ENCODE assay signal across 10 cellular contexts in the genomic region with DNA sequence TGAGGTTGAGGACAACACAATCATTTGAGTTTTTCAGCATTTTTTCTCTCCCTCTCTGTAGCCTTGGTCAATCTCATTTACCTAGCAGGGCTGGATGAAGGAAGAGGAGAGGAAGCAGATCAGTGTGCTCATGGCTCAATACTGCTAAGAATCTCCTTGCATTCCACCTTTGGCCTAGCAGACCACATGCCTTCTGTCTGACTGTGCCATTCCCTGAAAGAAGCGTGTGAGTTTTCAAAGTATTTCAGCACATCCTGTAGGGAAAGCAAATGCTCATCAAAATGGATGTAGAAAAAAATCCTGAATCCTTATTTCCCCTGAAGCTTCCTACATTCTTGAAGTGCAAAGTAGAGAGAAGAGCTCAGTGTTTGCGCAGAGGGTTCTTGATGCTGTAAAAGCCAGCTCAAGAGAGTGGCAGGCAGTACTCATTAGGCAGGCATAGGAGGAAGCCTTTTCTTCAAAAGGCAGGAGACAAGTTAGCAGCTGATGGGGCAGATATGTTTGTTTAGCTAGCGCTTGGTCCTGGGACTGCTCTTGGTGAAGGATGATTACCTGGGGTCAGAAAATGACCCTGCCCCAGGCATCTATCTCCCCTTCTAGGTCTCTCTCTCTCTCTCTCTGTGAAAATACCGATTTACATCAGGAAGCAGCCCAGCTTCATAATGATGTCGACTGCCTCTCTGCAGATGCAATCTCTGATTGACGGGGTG. TPM values are rescaled to one million over a fixed set of nuclear protein-coding genes. Genes with fewer than 3 reads are reported as not detected.
DNase-seq lines count a peak whose midpoint lies in the region; ATAC-seq and TF ChIP-seq lines count a peak whose summit lies in the region.
"Had no signal": no experiment of that assay in that cellular context is flagged by ENCODE, and none has a peak within 500 bp of the region (broad histone marks: within the 10 kb centered on the region; RNA-seq: fewer than 3 reads in every experiment).

No MANE protein-coding gene starts in this region.

- TF ChIP-seq CTCF in epithelial cell of esophagus (IDR thresholded peaks at IDR 0.05; ENCODE audit: insufficient read depth, low read depth, low read length, missing control alignments) (no peak), neural progenitor cell (IDR thresholded peaks at IDR 0.05) (no peak), ovary (IDR thresholded peaks at IDR 0.05) (no peak)

- no peak overlapping the region for H3K4me2 ChIP-seq in neural progenitor cell

- H2AFZ ChIP-seq in neural progenitor cell (replicated peaks), result peak overlapping the region; percentile 55

- H3K4me1 Mint-ChIP-seq in neural progenitor cell, result no peaks in the 10 kb centered on the region

- no peak overlapping the region for H3K4me3 Mint-ChIP-seq in neural progenitor cell

- no peak for ATAC-seq in GM21717 (IDR thresholded peaks at IDR 0.05; ENCODE audit: unreplicated experiment)

- H3K4me3 ChIP-seq in epithelial cell of esophagus (ENCODE audit: low read length), result no peak overlapping the region
- no peak overlapping the region for H3K4me3 ChIP-seq in neural progenitor cell
- H3K4me3 ChIP-seq in ovary, result no peak overlapping the region

- H3K27me3 Mint-ChIP-seq in neural progenitor cell (ENCODE audit: insufficient read depth, low read depth), result peaks cover 2% of the 10 kb centered on the region

- WGBS in ovary, 3 donors, result 48 to 61% (median 49%) methylated on average over 6 of the region's 6 CpGs

- H3K27me3 ChIP-seq in neural progenitor cell, result no peaks in the 10 kb centered on the region
- H3K27me3 ChIP-seq in ovary, result no peaks in the 10 kb centered on the region

- H3K36me3 ChIP-seq in neural progenitor cell (no peaks in the 10 kb centered on the region), ovary (no peaks in the 10 kb centered on the region)

- no peaks in the 10 kb centered on the region for H3K9me3 ChIP-seq in neural progenitor cell (ENCODE audit: low read depth)
- no peaks in the 10 kb centered on the region for H3K9me3 ChIP-seq in ovary

- no peaks in the 10 kb centered on the region for H3K4me1 ChIP-seq in neural progenitor cell
- H3K4me1 ChIP-seq in ovary (ENCODE audit: insufficient read depth), result no peaks in the 10 kb centered on the region

- H3K27ac Mint-ChIP-seq in neural progenitor cell, result no peak overlapping the region
- H3K27ac Mint-ChIP-seq: activated T-helper 2 cell treated with anti-CD3 and anti-CD28 coated beads, Interferon-gamma antibody, Interleukin-2, Interleukin-4, amounts not matched to agents 10 μg/mL and 5 μg/mL and 100 μg/mL, durations not matched to agents 14 hours and 24 hours and 36 hours had no signal

- H3K9me3 Mint-ChIP-seq in neural progenitor cell, result no peaks in the 10 kb centered on the region
- H3K9me3 Mint-ChIP-seq: activated T-helper 2 cell treated with anti-CD3 and anti-CD28 coated beads, Interferon-gamma antibody, Interleukin-2, Interleukin-4, amounts not matched to agents 10 μg/mL and 5 μg/mL and 100 μg/mL, durations not matched to agents 14 hours and 24 hours and 36 hours had no signal

- no peaks in the 10 kb centered on the region for H3K36me3 Mint-ChIP-seq in neural progenitor cell

- H4K20me1 ChIP-seq in neural progenitor cell (ENCODE audit: low read depth), result no peaks in the 10 kb centered on the region

- no peak for TF ChIP-seq POLR2A in ovary (IDR thresholded peaks at IDR 0.05)

- intact Hi-C loops in ovary (cut with DNase I), result no loop called here

- TF ChIP-seq EP300 in ovary (IDR thresholded peaks at IDR 0.05), result no peak

- DNase-seq in EH (ENCODE audit: low read depth) (peak; percentile 98), M059J (ENCODE audit: low read depth) (peak; percentile 96), epithelial cell of esophagus (ENCODE audit: low read depth) (peak; percentile 80), neural progenitor cell (ENCODE audit: low spot score) (peak; percentile 2), ovary (no peak), NCI-H748 treated with DMSO at 0.1 percent for 48 hours (lab: John Stamatoyannopoulos, UW) (no peak)
- DNase-seq in activated effector memory CD4-positive, alpha-beta T cell treated with Interleukin-2 at 50 U/mL for 16 hours, result no peak
- DNase-seq: NCI-H1092 treated with DMSO at 0.1 percent for 48 hours had no signal

- no peaks in the 10 kb centered on the region for H3F3A ChIP-seq in neural progenitor cell (ENCODE audit: low read depth)

- H3K27ac ChIP-seq in neural progenitor cell (no peak overlapping the region), ovary (no peak overlapping the region)

- H3K79me2 ChIP-seq in neural progenitor cell (ENCODE audit: low read depth), result no peaks in the 10 kb centered on the region

- no peak overlapping the region for H3K9ac ChIP-seq in neural progenitor cell

RNA-seq across cellular contexts. Expression of gene PIK3C3, which starts 14.4 kb away (rescaled TPM):
- total RNA-seq in M059J (2014; rRNA removed; shearing (Covaris generic)), result 62.1 and 67.3 TPM in 2 replicates
- total RNA-seq in neural progenitor cell (ENCODE audit: low replicate concordance), result 55.2 and 87.0 TPM in 2 replicates
- total RNA-seq in ovary, result 10 to 100 TPM; 42.5 to 60.3 (median 51.0) TPM
- polyA plus RNA-seq in ovary, result 10 to 100 TPM; 24.4 to 29.3 TPM

Comparison
In these comparisons a context has a peak if more than half of its experiments do, and no peak if none do; other contexts are left out.
1. DNase-seq: peak in EH (single experiment), M059J (single experiment), epithelial cell of esophagus (single experiment) and neural progenitor cell (single experiment); none in ovary (0 of 5), activated effector memory CD4-positive, alpha-beta T cell treated with Interleukin-2 at 50 U/mL for 16 hours (single experiment) and NCI-H748 treated with DMSO at 0.1 percent for 48 hours (single experiment).